In genomic region chr20:58850693-58851174, GRCh38 we compare ENCODE assay signal across 9 cellular contexts. TPM values are rescaled to one million over a fixed set of nuclear protein-coding genes. Genes with fewer than 3 reads are reported as not detected.
DNase-seq lines count a peak whose midpoint lies in the region; ATAC-seq and TF ChIP-seq lines count a peak whose summit lies in the region.
"Had no signal": no experiment of that assay in that cellular context is flagged by ENCODE, and none has a peak within 500 bp of the region (broad histone marks: within the 10 kb centered on the region; RNA-seq: fewer than 3 reads in every experiment).

TSS of gene GNAS-AS1 (minus strand) at chr20:58850902.

- peak within 1 kb of the TSS; percentile 90 for H3K4me3 Mint-ChIP-seq in natural killer cell treated with Interleukin-12 subunit alpha and Interleukin-12 subunit beta and Interleukin-15 and Interleukin-18, amount 100 ng/mL, for 72 hours

- peaks cover 29 to 45% of the 10 kb centered on the region in 2 donors for H3K27me3 Mint-ChIP-seq in natural killer cell treated with Interleukin-12 subunit alpha and Interleukin-12 subunit beta and Interleukin-15 and Interleukin-18, amount 100 ng/mL, for 72 hours

- H3K36me3 Mint-ChIP-seq in natural killer cell treated with Interleukin-12 subunit alpha and Interleukin-12 subunit beta and Interleukin-15 and Interleukin-18, amount 100 ng/mL, for 72 hours, result no peaks in the 10 kb centered on the region

- peaks cover 11 to 22% of the 10 kb centered on the region in 2 donors for H3K4me1 Mint-ChIP-seq in natural killer cell treated with Interleukin-12 subunit alpha and Interleukin-12 subunit beta and Interleukin-15 and Interleukin-18, amount 100 ng/mL, for 72 hours (ENCODE audit: low read depth in 2 of 2)

- TF ChIP-seq CTCF in GM12873 (IDR thresholded peaks at IDR 0.05; ENCODE audit: insufficient read depth, low read depth, low read length, missing control alignments), result peak; percentile 9

- peak within 1 kb of the TSS in 1 of 2 donors; percentile 3 for H3K27ac Mint-ChIP-seq in natural killer cell treated with Interleukin-12 subunit alpha and Interleukin-12 subunit beta and Interleukin-15 and Interleukin-18, amount 100 ng/mL, for 72 hours

- ATAC-seq in HG02610 (IDR thresholded peaks at IDR 0.05; ENCODE audit: unreplicated experiment) (peak; percentile 91), GM21723 (IDR thresholded peaks at IDR 0.05; ENCODE audit: unreplicated experiment) (no peak)
- ATAC-seq in natural killer cell treated with Interleukin-12 subunit alpha and Interleukin-12 subunit beta and Interleukin-15 and Interleukin-18, amount 100 ng/mL, for 72 hours, result peak; percentile 81 to 82

- DNase-seq in NCI-H460 (ENCODE audit: extremely low read depth, low read depth), result peak; percentile 90
- peak; percentile 79 for DNase-seq in activated T-cell treated with anti-CD3 and anti-CD28 coated beads, Interleukin-2, amount 50 U/mL, for 1 hour
- DNase-seq in fibroblast of gingiva (ENCODE audit: low read depth), result peak; percentile 92
- DNase-seq in natural killer cell treated with Interleukin-12 subunit alpha and Interleukin-12 subunit beta and Interleukin-15 and Interleukin-18, amount 100 ng/mL, for 72 hours (ENCODE audit: low spot score), result peak; percentile 83
- DNase-seq in stimulated activated naive CD4-positive, alpha-beta T cell (lab: John Stamatoyannopoulos, UW), result peak; percentile 59 to 81 (median 72)

- H3K9me3 Mint-ChIP-seq in natural killer cell treated with Interleukin-12 subunit alpha and Interleukin-12 subunit beta and Interleukin-15 and Interleukin-18, amount 100 ng/mL, for 72 hours, result no peaks in the 10 kb centered on the region

RNA-seq across cellular contexts. Expression of gene GNAS-AS1, which starts in this region (rescaled TPM):
- total RNA-seq in NCI-H460 (2014; rRNA removed; shearing (Covaris generic)), result 1.7 and 1.8 TPM in 2 replicates
- 0.26 and 2.1 TPM in 2 replicates for polyA plus RNA-seq in NCI-H460 (2014; cell fraction: nucleus; rRNA removed)
- 1 to 10 TPM in 1 of 2 donors, under 1 TPM in 1; 0.29 to 4.7 TPM for total RNA-seq in natural killer cell treated with Interleukin-12 subunit alpha and Interleukin-12 subunit beta and Interleukin-15 and Interleukin-18, amount 100 ng/mL, for 72 hours
- total RNA-seq: lung microvascular endothelial cell had no signal
